ENCODE assay signal across 20 cellular contexts in the genomic region with DNA sequence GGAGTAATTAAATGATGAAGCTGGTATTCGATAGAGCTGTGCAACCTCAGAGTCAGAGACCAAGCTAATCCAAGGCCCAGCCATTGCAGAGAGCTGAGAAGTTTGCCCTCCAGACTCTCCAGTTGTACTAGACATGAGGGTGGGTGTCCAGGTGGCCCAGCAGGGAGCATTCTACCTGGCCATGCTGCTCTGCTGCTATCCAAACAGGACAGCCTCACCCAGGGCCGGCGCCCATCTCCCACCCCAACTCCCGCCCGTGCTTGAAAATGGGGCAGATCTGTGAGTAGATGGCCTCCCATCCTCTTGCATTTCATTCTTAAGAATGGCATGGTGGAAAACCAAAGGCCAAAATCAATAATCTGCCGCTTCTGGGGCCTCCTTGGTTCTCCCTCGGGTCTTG.
"Had no signal": no experiment of that assay in that cellular context is flagged by ENCODE, and none has a peak within 500 bp of the region (broad histone marks: within the 10 kb centered on the region; RNA-seq: fewer than 3 reads in every experiment).

No MANE protein-coding gene starts in this region.

- DNase-seq: cortex of kidney; effector memory CD4-positive, alpha-beta T cell; heart right ventricle; left lung; lower lobe of right lung; midbrain; sigmoid colon; stimulated activated CD4-positive, alpha-beta T cell treated with anti-CD3 and anti-CD28 coated beads, Interleukin-2, amount 100 ng/mL, for 24 hours; stimulated activated CD4-positive, alpha-beta T cell treated with anti-CD3 and anti-CD28 coated beads, Interleukin-4, amount 100 ng/mL, for 4 hours; stimulated activated naive CD4-positive, alpha-beta T cell; stomach; transverse colon; uterus had no signal

- H3K4me1 ChIP-seq: heart right ventricle, left lung, lower lobe of right lung, right atrium auricular region, sigmoid colon, stomach, transverse colon, uterus had no signal

- H3K36me3 Mint-ChIP-seq: memory B cell had no signal

- H3K4me3 Mint-ChIP-seq: memory B cell, nephron had no signal

- H3K27me3 Mint-ChIP-seq: memory B cell had no signal

- H3K27ac ChIP-seq: dorsolateral prefrontal cortex, heart right ventricle, left lung, lower lobe of right lung, right atrium auricular region, sigmoid colon, skin epidermis, stomach, thoracic aorta, transverse colon, uterus had no signal

- H3K27me3 ChIP-seq: right atrium auricular region, sigmoid colon, transverse colon, uterus had no signal

- H3K27ac Mint-ChIP-seq: memory B cell, nephron had no signal

- H3K36me3 ChIP-seq: heart right ventricle, left lung, lower lobe of right lung, right atrium auricular region, sigmoid colon, stomach, thoracic aorta, transverse colon, uterus had no signal

- H3K4me1 Mint-ChIP-seq: memory B cell, nephron had no signal

- H3K9me3 ChIP-seq: left lung, lower lobe of right lung, right atrium auricular region, sigmoid colon, stomach, thoracic aorta, transverse colon, uterus had no signal

- H3K4me3 ChIP-seq: dorsolateral prefrontal cortex, heart right ventricle, left lung, lower lobe of right lung, right atrium auricular region, sigmoid colon, skin epidermis, stomach, thoracic aorta, transverse colon, uterus had no signal

- H3K9me3 Mint-ChIP-seq: nephron had no signal

- ATAC-seq: esophagus mucosa, heart right ventricle, left lung, lower lobe of right lung had no signal
